In the genomic region with DNA sequence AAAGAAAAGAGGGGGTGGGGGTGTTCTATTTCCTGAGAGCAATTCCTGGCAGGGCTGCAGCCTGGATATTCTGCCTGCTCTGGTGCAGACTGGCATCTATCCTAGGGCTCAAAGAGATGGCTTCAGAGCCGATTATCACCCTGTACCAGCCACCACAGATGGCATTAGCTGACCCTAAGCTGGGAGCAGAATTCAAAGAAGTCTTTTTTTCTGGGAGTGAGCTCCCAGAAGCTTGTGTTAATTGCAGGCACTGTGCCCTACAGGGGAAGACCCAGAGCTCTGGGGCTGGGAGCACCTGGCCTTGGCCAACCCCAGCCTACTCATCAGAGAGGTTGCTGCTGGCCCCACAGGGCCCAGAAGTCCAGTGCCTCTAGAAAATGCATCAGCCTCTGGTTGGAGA, we compare ENCODE assay signal across 14 cellular contexts.
DNase-seq lines count a peak whose midpoint lies in the region; TF ChIP-seq lines count a peak whose summit lies in the region.
"Had no signal": no experiment of that assay in that cellular context is flagged by ENCODE, and none has a peak within 500 bp of the region (broad histone marks: within the 10 kb centered on the region; RNA-seq: fewer than 3 reads in every experiment).

No MANE protein-coding gene starts in this region.

- CTCF ChIA-PET in HEK293T (lab: Yijun Ruan, JAX) = no interaction called here

- POLR2A ChIA-PET in HEK293T (lab: Yijun Ruan, JAX) = no interaction called here

- DNase-seq in G401 (ENCODE audit: low spot score) = peak; percentile 5
- DNase-seq in cerebellar cortex (ENCODE audit: low spot score) = peak; percentile 5
- DNase-seq in medulla oblongata (ENCODE audit: extremely low spot score) = peak; percentile 79
- DNase-seq in putamen (ENCODE audit: low spot score) = peak; percentile 80
- no peak for DNase-seq in T-helper 1 cell
- no peak for DNase-seq in SW480 (ENCODE audit: low spot score)
- DNase-seq in HEK293T (ENCODE audit: extremely low spot score) = no peak
- no peak for DNase-seq in activated naive CD4-positive, alpha-beta T cell treated with anti-CD3 and anti-CD28 coated beads, Interleukin-2, amount 50 U/mL, for 16 hours
- DNase-seq: activated effector memory CD4-positive, alpha-beta T cell treated with Interleukin-2 at 50 U/mL for 16 hours; activated naive CD8-positive, alpha-beta T cell treated with anti-CD3 and anti-CD28 coated beads, Interleukin-2, amount 50 U/mL, for 24 hours; islet precursor cell; lower lobe of right lung; NCI-H1436; NCI-H524 had no signal

- in situ Hi-C loops in G401 (cut with HindIII; ENCODE audit: low sequenced_read_pairs) = no loop called here

TF ChIP-seq in HEK293T, 16 proteins besides CTCF, POLR2A, EP300 and RAD21:
- TF ChIP-seq LEF1 (IDR thresholded peaks at IDR 0.05; ENCODE audit: borderline replicate concordance) (no peak), FOXK2 (IDR thresholded peaks at IDR 0.05) (no peak), SP1 (IDR thresholded peaks at IDR 0.05) (no peak), HDGF (IDR thresholded peaks at IDR 0.05; ENCODE audit: borderline replicate concordance) (no peak), SUZ12 (IDR thresholded peaks at IDR 0.05) (no peak), NFRKB (IDR thresholded peaks at IDR 0.05) (no peak), BHLHE40 (IDR thresholded peaks at IDR 0.05; ENCODE audit: borderline replicate concordance) (no peak), ELF4 (IDR thresholded peaks at IDR 0.05) (no peak), ARNT (IDR thresholded peaks at IDR 0.05) (no peak)
TF ChIP-seq in HEK293T: peak in this region for 0.

Comparison
In these comparisons a context has a peak if more than half of its experiments do, and no peak if none do; other contexts are left out.
1. DNase-seq: peak in G401 (single experiment), cerebellar cortex (single experiment), medulla oblongata (single experiment) and putamen (single experiment); none in T-helper 1 cell (0 of 5), SW480 (single experiment), HEK293T (single experiment) and activated naive CD4-positive, alpha-beta T cell treated with anti-CD3 and anti-CD28 coated beads, Interleukin-2, amount 50 U/mL, for 16 hours (single experiment).